ENCODE assay signal across 1 cellular context in the genomic region with DNA sequence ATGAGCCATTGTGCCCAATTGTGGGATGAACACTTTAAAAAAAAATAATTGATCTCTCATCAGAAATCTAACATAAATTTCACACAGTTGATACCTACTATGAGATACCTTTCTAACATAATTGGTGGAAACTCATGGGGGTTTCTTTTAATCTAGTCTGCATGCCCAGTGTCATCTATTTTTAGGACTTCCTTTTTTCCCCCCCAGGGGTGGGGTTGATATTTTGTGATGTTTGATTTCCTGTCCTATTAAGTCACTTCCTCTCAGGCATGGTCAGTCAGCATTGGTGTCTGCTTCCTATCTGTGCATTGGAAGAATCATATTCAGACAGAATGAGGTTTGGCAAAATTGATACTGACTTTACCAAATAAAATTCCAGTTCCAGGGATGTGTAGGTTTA.
TF ChIP-seq lines count a peak whose summit lies in the region.

No MANE protein-coding gene starts in this region.

TF ChIP-seq in HCT116, 20 proteins besides CTCF, POLR2A, EP300 and RAD21 (continued from another document):
- TF ChIP-seq, protein P1, sequence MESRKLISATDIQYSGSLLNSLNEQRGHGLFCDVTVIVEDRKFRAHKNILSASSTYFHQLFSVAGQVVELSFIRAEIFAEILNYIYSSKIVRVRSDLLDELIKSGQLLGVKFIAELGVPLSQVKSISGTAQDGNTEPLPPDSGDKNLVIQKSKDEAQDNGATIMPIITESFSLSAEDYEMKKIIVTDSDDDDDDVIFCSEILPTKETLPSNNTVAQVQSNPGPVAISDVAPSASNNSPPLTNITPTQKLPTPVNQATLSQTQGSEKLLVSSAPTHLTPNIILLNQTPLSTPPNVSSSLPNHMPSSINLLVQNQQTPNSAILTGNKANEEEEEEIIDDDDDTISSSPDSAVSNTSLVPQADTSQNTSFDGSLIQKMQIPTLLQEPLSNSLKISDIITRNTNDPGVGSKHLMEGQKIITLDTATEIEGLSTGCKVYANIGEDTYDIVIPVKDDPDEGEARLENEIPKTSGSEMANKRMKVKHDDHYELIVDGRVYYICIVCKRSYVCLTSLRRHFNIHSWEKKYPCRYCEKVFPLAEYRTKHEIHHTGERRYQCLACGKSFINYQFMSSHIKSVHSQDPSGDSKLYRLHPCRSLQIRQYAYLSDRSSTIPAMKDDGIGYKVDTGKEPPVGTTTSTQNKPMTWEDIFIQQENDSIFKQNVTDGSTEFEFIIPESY (IDR thresholded peaks at IDR 0.05; ENCODE audit: extremely low read depth, insufficient replicate concordance, low read length): no peak
- TF ChIP-seq SRF (IDR thresholded peaks at IDR 0.05; ENCODE audit: low read depth) (no peak), CEBPB (IDR thresholded peaks at IDR 0.05; ENCODE audit: low read depth) (no peak), EGR1 (IDR thresholded peaks at IDR 0.05; ENCODE audit: low read depth) (no peak), ZNF274 (IDR thresholded peaks at IDR 0.05; ENCODE audit: low read depth, low read length) (no peak), FOSL1 (IDR thresholded peaks at IDR 0.05; ENCODE audit: low read depth) (no peak), YY1 (IDR thresholded peaks at IDR 0.05; ENCODE audit: extremely low read depth, insufficient replicate concordance, low read depth, low read length) (no peak), EZH2 (IDR thresholded peaks at IDR 0.05) (no peak), ZFX (IDR thresholded peaks at IDR 0.05) (no peak)
